6 cellular contexts compared by ENCODE assay signal in genomic region chr19:14357252-14357651, GRCh38. TPM values are rescaled to one million over a fixed set of nuclear protein-coding genes. Genes with fewer than 3 reads are reported as not detected.
DNase-seq lines count a peak whose midpoint lies in the region; ATAC-seq and TF ChIP-seq lines count a peak whose summit lies in the region.
"Not testable (repeated sequence)": the region's sequence is repeated elsewhere in the genome, so short reads cannot be mapped to it uniquely, and the experiment has no call there.

No MANE protein-coding gene starts in this region.

- H3K4me3 ChIP-seq in BLaER1, GM23338, SK-N-MC, lower lobe of right lung: not testable (repeated sequence)

- not testable (repeated sequence) for DNase-seq in GM23338 (ENCODE audit: low spot score); SK-N-MC (ENCODE audit: low read depth, low spot score); activated CD4-positive, alpha-beta memory T cell treated with anti-CD3 and anti-CD28 coated beads for 36 hours; activated naive CD4-positive, alpha-beta T cell treated with anti-CD3 and anti-CD28 coated beads, Interleukin-2, amount 10 ng/mL, durations not matched to agents 7 days and 5 days; lower lobe of right lung

- not testable (repeated sequence) for H3K9me3 Mint-ChIP-seq in GM23338; activated CD4-positive, alpha-beta memory T cell treated with anti-CD3 and anti-CD28 coated beads for 36 hours; activated naive CD4-positive, alpha-beta T cell treated with anti-CD3 and anti-CD28 coated beads, Interleukin-2, amount 10 ng/mL, durations not matched to agents 7 days and 5 days

- H3K27me3 Mint-ChIP-seq in GM23338 (ENCODE audit: insufficient read depth, low read depth, poor library complexity), result peaks cover 13% of the 10 kb centered on the region
- H3K27me3 Mint-ChIP-seq in activated CD4-positive, alpha-beta memory T cell treated with anti-CD3 and anti-CD28 coated beads for 36 hours; activated naive CD4-positive, alpha-beta T cell treated with anti-CD3 and anti-CD28 coated beads, Interleukin-2, amount 10 ng/mL, durations not matched to agents 7 days and 5 days: not testable (repeated sequence)

- H3K4me3 Mint-ChIP-seq in GM23338; activated CD4-positive, alpha-beta memory T cell treated with anti-CD3 and anti-CD28 coated beads for 36 hours; activated naive CD4-positive, alpha-beta T cell treated with anti-CD3 and anti-CD28 coated beads, Interleukin-2, amount 10 ng/mL, durations not matched to agents 7 days and 5 days: not testable (repeated sequence)

- H3K36me3 ChIP-seq in BLaER1; GM23338 (ENCODE audit: insufficient read depth); SK-N-MC (ENCODE audit: insufficient read depth, low read length); lower lobe of right lung: not testable (repeated sequence)

- ATAC-seq in GM23338, lower lobe of right lung: not testable (repeated sequence)

- H3K27ac Mint-ChIP-seq in GM23338, result not testable (repeated sequence)
- peak overlapping the region; percentile 23 for H3K27ac Mint-ChIP-seq in activated CD4-positive, alpha-beta memory T cell treated with anti-CD3 and anti-CD28 coated beads for 36 hours
- H3K27ac Mint-ChIP-seq in activated naive CD4-positive, alpha-beta T cell treated with anti-CD3 and anti-CD28 coated beads, Interleukin-2, amount 10 ng/mL, durations not matched to agents 7 days and 5 days, result peak overlapping the region; percentile 14

- not testable (repeated sequence) for H3K36me3 Mint-ChIP-seq in GM23338 (ENCODE audit: low read depth); activated CD4-positive, alpha-beta memory T cell treated with anti-CD3 and anti-CD28 coated beads for 36 hours; activated naive CD4-positive, alpha-beta T cell treated with anti-CD3 and anti-CD28 coated beads, Interleukin-2, amount 10 ng/mL, durations not matched to agents 7 days and 5 days

- CTCF ChIA-PET in activated CD4-positive, alpha-beta memory T cell treated with anti-CD3 and anti-CD28 coated beads for 36 hours (lab: Charles Lee), result interaction anchor here (1.0 to 2.8 kb wide), 3 partner anchors 9 to 157 kb away, joined by 3 to 11 read pairs (median 4); no protein-coding TSS in a partner anchor
- CTCF ChIA-PET in activated naive CD4-positive, alpha-beta T cell treated with anti-CD3 and anti-CD28 coated beads, Interleukin-2, amount 10 ng/mL, durations not matched to agents 7 days and 5 days (lab: Charles Lee), result interaction anchor here (0.7 to 1.9 kb wide), 7 partner anchors 9 to 128 kb away, joined by 3 to 12 read pairs (median 3); no protein-coding TSS in a partner anchor

- TF ChIP-seq CTCF in GM23338 (conservative IDR thresholded peaks at IDR 0.05; ENCODE audit: low read depth in 2 of 2); lower lobe of right lung (IDR thresholded peaks at IDR 0.05): not testable (repeated sequence)

- peak overlapping the region; percentile 81 for H3K4me2 ChIP-seq in BLaER1
- H3K4me2 ChIP-seq in GM23338, result not testable (repeated sequence)

- H3F3A ChIP-seq in GM23338 (replicated peaks; ENCODE audit: low read depth), result not testable (repeated sequence)

- H3K4me1 ChIP-seq in BLaER1 (peaks cover 71% of the 10 kb centered on the region), lower lobe of right lung (peaks cover 30% of the 10 kb centered on the region)
- not testable (repeated sequence) for H3K4me1 ChIP-seq in GM23338 (ENCODE audit: insufficient read depth)

- intact Hi-C loops in activated CD4-positive, alpha-beta memory T cell treated with anti-CD3 and anti-CD28 coated beads for 36 hours (cut with micrococcal nuclease); lower lobe of right lung (cut with DNase I): not testable (repeated sequence)

- H2AFZ ChIP-seq in GM23338, result not testable (repeated sequence)

- H3K9ac ChIP-seq in BLaER1; SK-N-MC (ENCODE audit: insufficient read length): not testable (repeated sequence)

- H3K4me1 Mint-ChIP-seq in GM23338, result peaks cover 10% of the 10 kb centered on the region
- H3K4me1 Mint-ChIP-seq in activated CD4-positive, alpha-beta memory T cell treated with anti-CD3 and anti-CD28 coated beads for 36 hours (ENCODE audit: low read depth), result peaks cover 39% of the 10 kb centered on the region
- H3K4me1 Mint-ChIP-seq in activated naive CD4-positive, alpha-beta T cell treated with anti-CD3 and anti-CD28 coated beads, Interleukin-2, amount 10 ng/mL, durations not matched to agents 7 days and 5 days, result peaks cover 56% of the 10 kb centered on the region

- not testable (repeated sequence) for H3K79me2 ChIP-seq in GM23338 (replicated peaks; ENCODE audit: insufficient read depth)

- H4K20me1 ChIP-seq in BLaER1; GM23338 (replicated peaks; ENCODE audit: insufficient read depth): not testable (repeated sequence)

- POLR2A ChIA-PET in activated CD4-positive, alpha-beta memory T cell treated with anti-CD3 and anti-CD28 coated beads for 36 hours (lab: Charles Lee), result interaction anchor here (1.4 kb wide), 1 partner anchor 52 kb away, joined by 3 read pairs; no protein-coding TSS in a partner anchor

- H3K9me2 ChIP-seq in GM23338 (ENCODE audit: insufficient read depth), result not testable (repeated sequence)

- H3K27me3 ChIP-seq in BLaER1; GM23338 (ENCODE audit: insufficient read depth); lower lobe of right lung (ENCODE audit: low read depth): not testable (repeated sequence)

- H3K27ac ChIP-seq in BLaER1, result peak overlapping the region; percentile 83; the same call in 1 of the 2 replicates
- peak overlapping the region; percentile 50; the same call in 1 of the 2 replicates for H3K27ac ChIP-seq in GM23338 (ENCODE audit: low read depth)
- peak overlapping the region; percentile 46; the same call in 1 of the 2 replicates for H3K27ac ChIP-seq in SK-N-MC
- H3K27ac ChIP-seq in lower lobe of right lung, result peak overlapping the region; percentile 80

- not testable (repeated sequence) for H3K9me3 ChIP-seq in BLaER1; SK-N-MC (ENCODE audit: low read depth, low read length); lower lobe of right lung

RNA-seq across cellular contexts. Expression of gene ADGRE5, which starts 24.0 kb away (rescaled TPM):
- 1.5 and 5.5 TPM in 2 replicates for total RNA-seq in GM23338 (2014; rRNA removed; shearing (Covaris generic))
- polyA plus RNA-seq in GM23338 (2016; fragmentation: Nextera tagmentation; extraction: Ambion mirVana), result 1.4 and 2.1 TPM in 2 replicates
- total RNA-seq in activated CD4-positive, alpha-beta memory T cell treated with anti-CD3 and anti-CD28 coated beads for 36 hours, result 100 to 1,000 TPM; 202 to 206 TPM
- total RNA-seq in lower lobe of right lung, result 239 TPM

Comparison
In these comparisons a context has a peak if more than half of its experiments do, and no peak if none do; other contexts are left out.
1. RNA of gene ADGRE5, which starts 24.0 kb away (total RNA-seq): 239 TPM in lower lobe of right lung (single experiment) and 202 to 206 TPM in activated CD4-positive, alpha-beta memory T cell treated with anti-CD3 and anti-CD28 coated beads for 36 hours; 1.5 to 5.5 TPM in GM23338; every median in the first group is over 10 times any median in the second.
2. Peak in every context shown above with its lines, with median percentiles within 50 percentile points of each other: H3K27ac ChIP-seq.